Comparison of ENCODE assay signal across 6 cellular contexts in genomic region chr5:138389911-138390310, GRCh38. TPM values are rescaled to one million over a fixed set of nuclear protein-coding genes. Genes with fewer than 3 reads are reported as not detected.
"Had no signal": no experiment of that assay in that cellular context is flagged by ENCODE, and none has a peak within 500 bp of the region (broad histone marks: within the 10 kb centered on the region; RNA-seq: fewer than 3 reads in every experiment).

No MANE protein-coding gene starts in this region.

RNA-seq across cellular contexts. Expression of gene REEP2, which starts 48.9 kb away (rescaled TPM):
- total RNA-seq: right lobe of liver had no signal

RNA-seq across cellular contexts. Expression of gene CDC25C, which starts 58.3 kb away (rescaled TPM):
- total RNA-seq: naive thymus-derived CD8-positive, alpha-beta T cell; posterior vena cava; thoracic aorta; ureter had no signal
- polyA plus RNA-seq: naive thymus-derived CD8-positive, alpha-beta T cell; right cardiac atrium had no signal
